ENCODE assay signal across 8 cellular contexts in the genomic region with DNA sequence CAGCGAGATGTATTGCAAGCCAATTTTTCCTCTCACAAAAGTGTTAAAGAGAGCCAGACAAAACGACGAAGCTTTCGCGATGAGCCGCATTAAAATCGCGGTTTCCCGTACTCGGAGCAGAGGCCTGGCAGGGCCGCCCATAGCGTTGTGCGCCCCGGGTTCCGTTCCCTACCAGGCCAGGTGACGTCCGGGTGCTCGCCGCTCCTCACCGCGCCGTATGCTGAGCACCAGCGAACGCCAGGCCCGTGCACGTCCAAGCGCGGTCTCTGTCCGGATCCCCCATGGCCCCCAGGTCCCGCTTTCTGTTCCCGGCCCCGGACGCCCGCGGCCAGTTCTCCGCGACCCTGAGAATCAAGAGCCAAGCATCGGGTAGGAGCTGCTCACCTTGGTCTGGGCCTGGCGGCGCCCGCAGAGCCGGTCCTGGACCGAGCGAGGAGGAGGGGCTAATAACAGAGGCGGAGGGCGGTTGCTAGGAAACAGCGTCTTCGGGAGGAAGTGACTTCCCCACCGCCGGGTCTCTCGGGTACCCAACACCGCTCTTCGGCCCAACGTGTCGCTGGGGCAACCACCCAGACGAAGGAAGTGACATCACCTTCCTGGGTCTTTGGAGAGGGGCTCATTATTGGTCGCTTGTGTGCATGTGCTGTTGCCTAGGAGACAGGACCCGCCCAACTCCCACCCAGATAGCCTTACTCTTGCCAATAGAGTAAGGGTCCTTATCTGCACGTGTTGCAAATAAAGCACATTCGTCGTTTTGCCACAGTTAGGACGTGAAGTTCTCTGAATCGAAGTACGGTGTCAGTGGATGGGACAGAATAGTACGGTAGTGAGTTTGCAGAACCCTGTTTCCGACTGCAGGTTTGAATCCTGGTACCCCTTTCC. TPM values are rescaled to one million over a fixed set of nuclear protein-coding genes. Genes with fewer than 3 reads are reported as not detected.
DNase-seq lines count a peak whose midpoint lies in the region; ATAC-seq and TF ChIP-seq lines count a peak whose summit lies in the region.

TSS of gene MAP9 (minus strand) at position 579 of the 882 bp plus-strand sequence. CDS start 1,115 bp downstream, outside the sequence.

- H3K4me1 ChIP-seq in HUES48 (ENCODE audit: control insufficient read depth, insufficient read depth, low read length) (peaks cover 5% of the 10 kb centered on the region), gastroesophageal sphincter (peaks cover 0 to 22% (median 6%) of the 10 kb centered on the region in 3 donors), suprapubic skin (peaks cover 14% of the 10 kb centered on the region)

- H3K27ac ChIP-seq in HUES48 (ENCODE audit: low read depth, low read length) = peak within 1 kb of the TSS; percentile 72
- peak within 1 kb of the TSS in 3 of 4 donors; percentile 35 to 73 (median 68) for H3K27ac ChIP-seq in gastroesophageal sphincter
- H3K27ac ChIP-seq in suprapubic skin = no peak within 1 kb of the TSS

- H3K27me3 Mint-ChIP-seq in Calu3 (ENCODE audit: unreplicated experiment) = peaks cover 7% of the 10 kb centered on the region

- no peaks in the 10 kb centered on the region for H3K36me3 ChIP-seq in HUES48 (ENCODE audit: control insufficient read depth, insufficient read depth, low read length)
- H3K36me3 ChIP-seq in gastroesophageal sphincter = peaks cover 0 to 9% of the 10 kb centered on the region in 2 donors
- H3K36me3 ChIP-seq in suprapubic skin = no peaks in the 10 kb centered on the region

- H3K4me3 ChIP-seq in HUES48 (ENCODE audit: low read depth, low read length) (peak within 1 kb of the TSS; percentile 81), gastroesophageal sphincter (peak within 1 kb of the TSS; percentile 69 to 70), suprapubic skin (peak within 1 kb of the TSS; percentile 68)

- CTCF ChIA-PET in Calu3 (lab: Charles Lee) = no interaction called here

- 6% methylated on average over 2 to 10 of the region's 66 CpGs for WGBS in gastroesophageal sphincter (ENCODE audit: low coverage in 1 of 2), 2 donors
- WGBS in suprapubic skin = 19% methylated on average over 21 of the region's 66 CpGs

- peak; percentile 90 for DNase-seq in Calu3
- peak; percentile 87 for DNase-seq in activated naive CD4-positive, alpha-beta T cell treated with Interleukin-2 at 50 U/mL for 16 hours
- peak; percentile 94 for DNase-seq in occipital lobe (lab: John Stamatoyannopoulos, UW)
- DNase-seq in suprapubic skin (ENCODE audit: low spot score in 2 of 2) = peak; percentile 72 to 84

- H3K4me3 Mint-ChIP-seq in Calu3 (ENCODE audit: low read depth, unreplicated experiment) = peak within 1 kb of the TSS; percentile 93

- ATAC-seq in GM21390 (IDR thresholded peaks at IDR 0.05; ENCODE audit: unreplicated experiment) (peak; percentile 98), gastroesophageal sphincter (peak; percentile 91)

- peaks cover 5% of the 10 kb centered on the region for H3K4me1 Mint-ChIP-seq in Calu3 (ENCODE audit: low read depth, unreplicated experiment)

- intact Hi-C loops in Calu3 (cut with micrococcal nuclease; ENCODE audit: unreplicated experiment) = no loop called here

- H3K9me3 Mint-ChIP-seq in Calu3 (ENCODE audit: low read depth, unreplicated experiment) = no peaks in the 10 kb centered on the region

- no peak for TF ChIP-seq CTCF in Calu3 (IDR thresholded peaks at IDR 0.05; ENCODE audit: unreplicated experiment)
- no peak for TF ChIP-seq CTCF in gastroesophageal sphincter (IDR thresholded peaks at IDR 0.05)
- no peak for TF ChIP-seq CTCF in suprapubic skin (IDR thresholded peaks at IDR 0.05)

- BruUV-seq in Calu3 (replicated peaks; lab: Mats Ljungman, UMichigan) = no TSS peak

- H3K27me3 ChIP-seq in HUES48 (ENCODE audit: control insufficient read depth, insufficient read depth, low read length) = no peaks in the 10 kb centered on the region
- H3K27me3 ChIP-seq in gastroesophageal sphincter = no peaks in the 10 kb centered on the region
- peaks cover 8% of the 10 kb centered on the region for H3K27me3 ChIP-seq in suprapubic skin

- peaks cover 15% of the 10 kb centered on the region for H3K36me3 Mint-ChIP-seq in Calu3 (ENCODE audit: insufficient read depth, unreplicated experiment)

- no peak for TF ChIP-seq EP300 in gastroesophageal sphincter (IDR thresholded peaks at IDR 0.05)
- no peak for TF ChIP-seq EP300 in suprapubic skin (IDR thresholded peaks at IDR 0.05)

- no peaks in the 10 kb centered on the region for H3K9me3 ChIP-seq in HUES48 (ENCODE audit: control insufficient read depth, insufficient read depth, low read length)
- H3K9me3 ChIP-seq in gastroesophageal sphincter = no peaks in the 10 kb centered on the region
- H3K9me3 ChIP-seq in suprapubic skin = no peaks in the 10 kb centered on the region

- TF ChIP-seq POLR2A in Raji (IDR thresholded peaks at IDR 0.05; ENCODE audit: insufficient read depth, low read depth, low read length) = peak; percentile 73
- no peak for TF ChIP-seq POLR2A in gastroesophageal sphincter (IDR thresholded peaks at IDR 0.05)
- TF ChIP-seq POLR2A in suprapubic skin (IDR thresholded peaks at IDR 0.05) = no peak

- H3K27ac Mint-ChIP-seq in Calu3 (ENCODE audit: unreplicated experiment) = peak within 1 kb of the TSS; percentile 58

- peak within 1 kb of the TSS; percentile 43 for H3K9ac ChIP-seq in HUES48 (ENCODE audit: low read depth, low read length)

RNA-seq across cellular contexts. Expression of gene MAP9, which starts in this region (rescaled TPM):
- total RNA-seq in Calu3 (2022) (9.4 and 10.3 TPM in 2 replicates), gastroesophageal sphincter (10 to 100 TPM; 13.3 to 21.8 (median 14.7) TPM), occipital lobe (32.6 TPM), suprapubic skin (1 to 10 TPM; 1.2 to 2.4 (median 1.9) TPM)
